In the genomic region with DNA sequence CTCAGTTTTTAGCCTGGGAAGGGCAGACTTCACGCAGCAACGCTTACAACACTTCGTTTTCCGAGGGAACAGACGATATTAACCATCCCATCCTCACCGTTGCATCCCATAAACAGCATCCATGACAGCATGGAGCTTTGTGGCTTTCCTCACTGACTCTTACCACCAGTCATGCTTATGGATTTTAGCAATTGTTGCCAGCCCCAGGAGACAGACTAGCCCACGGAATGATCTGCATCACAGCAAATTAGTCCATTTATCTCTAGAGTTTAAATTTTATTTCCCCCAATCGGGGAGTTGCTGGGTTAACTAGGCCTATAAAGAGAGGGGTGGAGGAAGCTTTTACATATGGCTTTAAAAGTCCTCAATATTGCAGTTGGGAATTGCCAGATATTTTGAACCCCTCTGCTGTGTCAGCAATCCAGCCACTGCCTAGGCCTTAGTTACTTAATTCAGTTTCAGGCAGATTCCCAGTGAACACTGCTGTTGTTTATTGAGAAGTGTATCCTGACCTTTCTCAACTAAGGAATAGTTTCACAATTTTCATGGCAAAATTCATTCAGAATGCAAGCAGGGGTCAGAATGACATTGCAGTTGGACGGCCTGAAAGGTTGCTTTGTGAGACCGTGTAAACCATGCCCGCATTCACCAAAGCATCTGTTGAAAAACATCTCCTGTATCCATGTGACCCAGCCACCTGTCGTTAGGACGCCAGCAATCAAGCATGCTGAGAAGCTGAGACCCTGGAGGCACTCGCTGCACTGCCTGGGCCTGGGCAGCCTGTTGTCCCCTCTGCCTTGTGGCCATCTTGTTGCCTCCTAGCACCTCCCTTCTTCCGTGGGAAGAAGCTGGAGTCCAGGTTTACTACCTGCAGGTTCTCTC, we compare ENCODE assay signal across 2 cellular contexts.
TF ChIP-seq lines count a peak whose summit lies in the region.

No MANE protein-coding gene starts in this region.

TF ChIP-seq in WTC11, 78 proteins besides CTCF, POLR2A, EP300 and RAD21:
- TF ChIP-seq, protein P1, sequence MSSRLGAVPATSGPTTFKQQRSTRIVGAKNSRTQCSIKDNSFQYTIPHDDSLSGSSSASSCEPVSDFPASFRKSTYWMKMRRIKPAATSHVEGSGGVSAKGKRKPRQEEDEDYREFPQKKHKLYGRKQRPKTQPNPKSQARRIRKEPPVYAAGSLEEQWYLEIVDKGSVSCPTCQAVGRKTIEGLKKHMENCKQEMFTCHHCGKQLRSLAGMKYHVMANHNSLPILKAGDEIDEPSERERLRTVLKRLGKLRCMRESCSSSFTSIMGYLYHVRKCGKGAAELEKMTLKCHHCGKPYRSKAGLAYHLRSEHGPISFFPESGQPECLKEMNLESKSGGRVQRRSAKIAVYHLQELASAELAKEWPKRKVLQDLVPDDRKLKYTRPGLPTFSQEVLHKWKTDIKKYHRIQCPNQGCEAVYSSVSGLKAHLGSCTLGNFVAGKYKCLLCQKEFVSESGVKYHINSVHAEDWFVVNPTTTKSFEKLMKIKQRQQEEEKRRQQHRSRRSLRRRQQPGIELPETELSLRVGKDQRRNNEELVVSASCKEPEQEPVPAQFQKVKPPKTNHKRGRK (CRISPR knock-in tag; IDR thresholded peaks at IDR 0.05; ENCODE audit: borderline replicate concordance): no peak
- TF ChIP-seq PRRX2 (CRISPR knock-in tag; IDR thresholded peaks at IDR 0.05) (no peak), MYBL2 (CRISPR knock-in tag; IDR thresholded peaks at IDR 0.05) (no peak), MXD4 (CRISPR knock-in tag; IDR thresholded peaks at IDR 0.05; ENCODE audit: borderline replicate concordance) (no peak), CREB1 (CRISPR knock-in tag; IDR thresholded peaks at IDR 0.05) (no peak), NFYB (CRISPR knock-in tag; conservative IDR thresholded peaks at IDR 0.05; ENCODE audit: low read depth) (no peak), SOX15 (CRISPR knock-in tag; IDR thresholded peaks at IDR 0.05) (no peak)
- TF ChIP-seq, protein P2, sequence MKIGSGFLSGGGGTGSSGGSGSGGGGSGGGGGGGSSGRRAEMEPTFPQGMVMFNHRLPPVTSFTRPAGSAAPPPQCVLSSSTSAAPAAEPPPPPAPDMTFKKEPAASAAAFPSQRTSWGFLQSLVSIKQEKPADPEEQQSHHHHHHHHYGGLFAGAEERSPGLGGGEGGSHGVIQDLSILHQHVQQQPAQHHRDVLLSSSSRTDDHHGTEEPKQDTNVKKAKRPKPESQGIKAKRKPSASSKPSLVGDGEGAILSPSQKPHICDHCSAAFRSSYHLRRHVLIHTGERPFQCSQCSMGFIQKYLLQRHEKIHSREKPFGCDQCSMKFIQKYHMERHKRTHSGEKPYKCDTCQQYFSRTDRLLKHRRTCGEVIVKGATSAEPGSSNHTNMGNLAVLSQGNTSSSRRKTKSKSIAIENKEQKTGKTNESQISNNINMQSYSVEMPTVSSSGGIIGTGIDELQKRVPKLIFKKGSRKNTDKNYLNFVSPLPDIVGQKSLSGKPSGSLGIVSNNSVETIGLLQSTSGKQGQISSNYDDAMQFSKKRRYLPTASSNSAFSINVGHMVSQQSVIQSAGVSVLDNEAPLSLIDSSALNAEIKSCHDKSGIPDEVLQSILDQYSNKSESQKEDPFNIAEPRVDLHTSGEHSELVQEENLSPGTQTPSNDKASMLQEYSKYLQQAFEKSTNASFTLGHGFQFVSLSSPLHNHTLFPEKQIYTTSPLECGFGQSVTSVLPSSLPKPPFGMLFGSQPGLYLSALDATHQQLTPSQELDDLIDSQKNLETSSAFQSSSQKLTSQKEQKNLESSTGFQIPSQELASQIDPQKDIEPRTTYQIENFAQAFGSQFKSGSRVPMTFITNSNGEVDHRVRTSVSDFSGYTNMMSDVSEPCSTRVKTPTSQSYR (CRISPR knock-in tag; IDR thresholded peaks at IDR 0.05): no peak
- TF ChIP-seq, protein P3, sequence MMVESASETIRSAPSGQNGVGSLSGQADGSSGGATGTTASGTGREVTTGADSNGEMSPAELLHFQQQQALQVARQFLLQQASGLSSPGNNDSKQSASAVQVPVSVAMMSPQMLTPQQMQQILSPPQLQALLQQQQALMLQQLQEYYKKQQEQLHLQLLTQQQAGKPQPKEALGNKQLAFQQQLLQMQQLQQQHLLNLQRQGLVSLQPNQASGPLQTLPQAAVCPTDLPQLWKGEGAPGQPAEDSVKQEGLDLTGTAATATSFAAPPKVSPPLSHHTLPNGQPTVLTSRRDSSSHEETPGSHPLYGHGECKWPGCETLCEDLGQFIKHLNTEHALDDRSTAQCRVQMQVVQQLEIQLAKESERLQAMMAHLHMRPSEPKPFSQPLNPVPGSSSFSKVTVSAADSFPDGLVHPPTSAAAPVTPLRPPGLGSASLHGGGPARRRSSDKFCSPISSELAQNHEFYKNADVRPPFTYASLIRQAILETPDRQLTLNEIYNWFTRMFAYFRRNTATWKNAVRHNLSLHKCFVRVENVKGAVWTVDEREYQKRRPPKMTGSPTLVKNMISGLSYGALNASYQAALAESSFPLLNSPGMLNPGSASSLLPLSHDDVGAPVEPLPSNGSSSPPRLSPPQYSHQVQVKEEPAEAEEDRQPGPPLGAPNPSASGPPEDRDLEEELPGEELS (CRISPR knock-in tag; IDR thresholded peaks at IDR 0.05): no peak
- TF ChIP-seq, protein P4, sequence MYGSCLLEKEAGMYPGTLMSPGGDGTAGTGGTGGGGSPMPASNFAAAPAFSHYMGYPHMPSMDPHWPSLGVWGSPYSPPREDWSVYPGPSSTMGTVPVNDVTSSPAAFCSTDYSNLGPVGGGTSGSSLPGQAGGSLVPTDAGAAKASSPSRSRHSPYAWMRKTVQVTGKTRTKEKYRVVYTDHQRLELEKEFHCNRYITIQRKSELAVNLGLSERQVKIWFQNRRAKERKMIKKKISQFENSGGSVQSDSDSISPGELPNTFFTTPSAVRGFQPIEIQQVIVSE (CRISPR knock-in tag; IDR thresholded peaks at IDR 0.05; ENCODE audit: borderline replicate concordance): no peak

TF ChIP-seq in HepG2, 621 proteins besides CTCF, POLR2A, EP300 and RAD21 (continued from another document):
- TF ChIP-seq ZNF468 (CRISPR knock-in tag; IDR thresholded peaks at IDR 0.05) (no peak), IKZF1 (IDR thresholded peaks at IDR 0.05) (no peak), PHB2 (IDR thresholded peaks at IDR 0.05; ENCODE audit: partially characterized antibody) (no peak), GPN1 (CRISPR knock-in tag; IDR thresholded peaks at IDR 0.05; ENCODE audit: borderline replicate concordance) (no peak), ZNF562 (CRISPR knock-in tag; IDR thresholded peaks at IDR 0.05; ENCODE audit: borderline replicate concordance) (no peak), EED (CRISPR knock-in tag; IDR thresholded peaks at IDR 0.05) (no peak), ZNF3 (CRISPR knock-in tag; IDR thresholded peaks at IDR 0.05) (no peak)
- TF ChIP-seq, protein P5, sequence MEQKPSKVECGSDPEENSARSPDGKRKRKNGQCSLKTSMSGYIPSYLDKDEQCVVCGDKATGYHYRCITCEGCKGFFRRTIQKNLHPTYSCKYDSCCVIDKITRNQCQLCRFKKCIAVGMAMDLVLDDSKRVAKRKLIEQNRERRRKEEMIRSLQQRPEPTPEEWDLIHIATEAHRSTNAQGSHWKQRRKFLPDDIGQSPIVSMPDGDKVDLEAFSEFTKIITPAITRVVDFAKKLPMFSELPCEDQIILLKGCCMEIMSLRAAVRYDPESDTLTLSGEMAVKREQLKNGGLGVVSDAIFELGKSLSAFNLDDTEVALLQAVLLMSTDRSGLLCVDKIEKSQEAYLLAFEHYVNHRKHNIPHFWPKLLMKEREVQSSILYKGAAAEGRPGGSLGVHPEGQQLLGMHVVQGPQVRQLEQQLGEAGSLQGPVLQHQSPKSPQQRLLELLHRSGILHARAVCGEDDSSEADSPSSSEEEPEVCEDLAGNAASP (CRISPR knock-in tag; IDR thresholded peaks at IDR 0.05; ENCODE audit: borderline replicate concordance): no peak
